37 cellular contexts compared by ENCODE assay signal in genomic region chr3:44827196-44827595, GRCh38. TPM values are rescaled to one million over a fixed set of nuclear protein-coding genes. Genes with fewer than 3 reads are reported as not detected.
"Had no signal": no experiment of that assay in that cellular context is flagged by ENCODE, and none has a peak within 500 bp of the region (broad histone marks: within the 10 kb centered on the region; RNA-seq: fewer than 3 reads in every experiment).

No MANE protein-coding gene starts in this region.

- H3K4me1 Mint-ChIP-seq: activated CD4-positive, alpha-beta T cell treated with anti-CD3 and anti-CD28 coated beads, Interleukin-2, amount 10 ng/mL, durations not matched to agents 7 days and 5 days; activated naive CD4-positive, alpha-beta T cell treated with anti-CD3 and anti-CD28 coated beads, Interleukin-2, amount 50 U/mL, for 24 hours; activated naive CD8-positive, alpha-beta T cell treated with anti-CD3 and anti-CD28 coated beads for 36 hours; activated naive CD8-positive, alpha-beta T cell treated with anti-CD3 and anti-CD28 coated beads, Interleukin-2, amount 50 U/mL, for 24 hours; activated T-helper 17 cell treated with anti-CD3 and anti-CD28 coated beads, Interleukin-2, amount 50 U/mL, for 72 hours; WTC11 had no signal

- H3K9me3 ChIP-seq: adrenal gland, body of pancreas, colonic mucosa, esophagus squamous epithelium, gastroesophageal sphincter, heart right ventricle had no signal

- DNase-seq: activated CD4-positive, alpha-beta T cell treated with anti-CD3 and anti-CD28 coated beads for 1 hour; activated CD4-positive, alpha-beta T cell treated with anti-CD3 and anti-CD28 coated beads for 4 hours; activated CD4-positive, alpha-beta T cell treated with anti-CD3 and anti-CD28 coated beads, Interleukin-2, amount 10 ng/mL, durations not matched to agents 7 days and 5 days; activated CD4-positive, alpha-beta T cell treated with anti-CD3 and anti-CD28 coated beads, Interleukin-2, amount 50 U/mL, for 4 hours; activated CD8-positive, alpha-beta memory T cell treated with anti-CD3 and anti-CD28 coated beads for 24 hours; activated CD8-positive, alpha-beta T cell treated with anti-CD3 and anti-CD28 coated beads for 36 hours; activated effector memory CD4-positive, alpha-beta T cell treated with anti-CD3 and anti-CD28 coated beads, Interleukin-2, amount 50 U/mL, for 16 hours; activated naive CD4-positive, alpha-beta T cell treated with anti-CD3 and anti-CD28 coated beads for 36 hours; activated naive CD8-positive, alpha-beta T cell treated with anti-CD3 and anti-CD28 coated beads for 36 hours; activated naive CD8-positive, alpha-beta T cell treated with anti-CD3 and anti-CD28 coated beads, Interleukin-2, amount 50 U/mL, for 24 hours; activated T-cell treated with anti-CD3 and anti-CD28 coated beads, Interleukin-2, amount 50 U/mL, for 4 hours; adrenal gland; amygdala; aorta; body of pancreas; central memory CD4-positive, alpha-beta T cell; cerebellar nuclear complex; colonic mucosa; effector CD8-positive, alpha-beta T cell; esophagus squamous epithelium; foreskin melanocyte; heart right ventricle; T-helper 2 cell had no signal

- H3K27me3 Mint-ChIP-seq: activated CD4-positive, alpha-beta T cell treated with anti-CD3 and anti-CD28 coated beads, Interleukin-2, amount 10 ng/mL, durations not matched to agents 7 days and 5 days; activated CD8-positive, alpha-beta T cell treated with anti-CD3 and anti-CD28 coated beads for 36 hours; activated naive CD4-positive, alpha-beta T cell treated with anti-CD3 and anti-CD28 coated beads, Interleukin-2, amount 50 U/mL, for 24 hours; activated naive CD8-positive, alpha-beta T cell treated with anti-CD3 and anti-CD28 coated beads for 36 hours; activated naive CD8-positive, alpha-beta T cell treated with anti-CD3 and anti-CD28 coated beads, Interleukin-2, amount 50 U/mL, for 24 hours; activated T-helper 17 cell treated with anti-CD3 and anti-CD28 coated beads, Interleukin-2, amount 50 U/mL, for 72 hours had no signal

- H3K36me3 ChIP-seq: adrenal gland, colonic mucosa, esophagus squamous epithelium, gastroesophageal sphincter had no signal

- H3K27ac ChIP-seq: adrenal gland, body of pancreas, colonic mucosa, epithelial cell of prostate, esophagus squamous epithelium, gastroesophageal sphincter, heart right ventricle, hepatocyte, VCaP had no signal

- H2AFZ ChIP-seq: hepatocyte had no signal

- H3K27me3 ChIP-seq: adrenal gland, body of pancreas, colonic mucosa, esophagus squamous epithelium, gastroesophageal sphincter, heart right ventricle, hepatocyte had no signal

- H3K79me2 ChIP-seq: hepatocyte had no signal

- H3K4me2 ChIP-seq: hepatocyte had no signal

- FAIRE-seq: endometrium, endothelial cell of umbilical vein, TTC549 had no signal

- H3K27ac Mint-ChIP-seq: activated CD4-positive, alpha-beta T cell treated with anti-CD3 and anti-CD28 coated beads, Interleukin-2, amount 10 ng/mL, durations not matched to agents 7 days and 5 days; activated CD8-positive, alpha-beta T cell treated with anti-CD3 and anti-CD28 coated beads for 36 hours; activated naive CD4-positive, alpha-beta T cell treated with anti-CD3 and anti-CD28 coated beads for 36 hours; activated naive CD4-positive, alpha-beta T cell treated with anti-CD3 and anti-CD28 coated beads, Interleukin-2, amount 50 U/mL, for 24 hours; activated naive CD8-positive, alpha-beta T cell treated with anti-CD3 and anti-CD28 coated beads for 36 hours; activated naive CD8-positive, alpha-beta T cell treated with anti-CD3 and anti-CD28 coated beads, Interleukin-2, amount 50 U/mL, for 24 hours; activated T-helper 17 cell treated with anti-CD3 and anti-CD28 coated beads, Interleukin-2, amount 50 U/mL, for 72 hours; WTC11 had no signal

- H3K4me3 Mint-ChIP-seq: activated CD4-positive, alpha-beta T cell treated with anti-CD3 and anti-CD28 coated beads, Interleukin-2, amount 10 ng/mL, durations not matched to agents 7 days and 5 days; activated CD8-positive, alpha-beta T cell treated with anti-CD3 and anti-CD28 coated beads for 36 hours; activated naive CD4-positive, alpha-beta T cell treated with anti-CD3 and anti-CD28 coated beads for 36 hours; activated naive CD4-positive, alpha-beta T cell treated with anti-CD3 and anti-CD28 coated beads, Interleukin-2, amount 50 U/mL, for 24 hours; activated naive CD8-positive, alpha-beta T cell treated with anti-CD3 and anti-CD28 coated beads for 36 hours; activated naive CD8-positive, alpha-beta T cell treated with anti-CD3 and anti-CD28 coated beads, Interleukin-2, amount 50 U/mL, for 24 hours; activated T-cell treated with anti-CD3 and anti-CD28 coated beads, Interleukin-2, amount 50 U/mL, for 4 hours; activated T-helper 17 cell treated with anti-CD3 and anti-CD28 coated beads, Interleukin-2, amount 50 U/mL, for 72 hours; WTC11 had no signal

- H3K4me3 ChIP-seq: adrenal gland, body of pancreas, colonic mucosa, esophagus squamous epithelium, gastroesophageal sphincter, heart right ventricle, hepatocyte had no signal

- H3K36me3 Mint-ChIP-seq: activated naive CD4-positive, alpha-beta T cell treated with anti-CD3 and anti-CD28 coated beads, Interleukin-2, amount 50 U/mL, for 24 hours had no signal

- H3K4me1 ChIP-seq: adrenal gland, body of pancreas, colonic mucosa, esophagus squamous epithelium, gastroesophageal sphincter, heart right ventricle had no signal

- H3K9me3 Mint-ChIP-seq: activated CD8-positive, alpha-beta T cell treated with anti-CD3 and anti-CD28 coated beads for 36 hours; activated naive CD4-positive, alpha-beta T cell treated with anti-CD3 and anti-CD28 coated beads, Interleukin-2, amount 50 U/mL, for 24 hours; activated T-helper 17 cell treated with anti-CD3 and anti-CD28 coated beads, Interleukin-2, amount 50 U/mL, for 72 hours had no signal

- ATAC-seq: activated CD8-positive, alpha-beta T cell treated with anti-CD3 and anti-CD28 coated beads for 36 hours; activated naive CD8-positive, alpha-beta T cell treated with anti-CD3 and anti-CD28 coated beads, Interleukin-2, amount 50 U/mL, for 24 hours; activated T-cell treated with anti-CD3 and anti-CD28 coated beads, Interleukin-2, amount 50 U/mL, for 4 hours; activated T-helper 17 cell treated with anti-CD3 and anti-CD28 coated beads, Interleukin-2, amount 50 U/mL, for 72 hours; body of pancreas; gastroesophageal sphincter; heart right ventricle; WTC11 had no signal

RNA-seq across cellular contexts. Expression of gene TGM4, which starts 47.2 kb away (rescaled TPM):
- total RNA-seq: activated CD4-positive, alpha-beta T cell treated with anti-CD3 and anti-CD28 coated beads, Interleukin-2, amount 10 ng/mL, durations not matched to agents 7 days and 5 days; activated CD8-positive, alpha-beta T cell treated with anti-CD3 and anti-CD28 coated beads for 36 hours; activated naive CD4-positive, alpha-beta T cell treated with anti-CD3 and anti-CD28 coated beads for 36 hours; activated naive CD8-positive, alpha-beta T cell treated with anti-CD3 and anti-CD28 coated beads for 36 hours; activated T-cell treated with anti-CD3 and anti-CD28 coated beads, Interleukin-2, amount 50 U/mL, for 4 hours; activated T-helper 17 cell treated with anti-CD3 and anti-CD28 coated beads, Interleukin-2, amount 50 U/mL, for 72 hours; aorta; body of pancreas; colonic mucosa; esophagus squamous epithelium; fibroblast of lung; fibroblast of villous mesenchyme; gastroesophageal sphincter; glomerular endothelial cell; heart right ventricle; WTC11 had no signal
- polyA plus RNA-seq: aorta, esophagus, fibroblast of lung, heart right ventricle, hepatocyte had no signal
